24 cellular contexts compared by ENCODE assay signal in the genomic region with DNA sequence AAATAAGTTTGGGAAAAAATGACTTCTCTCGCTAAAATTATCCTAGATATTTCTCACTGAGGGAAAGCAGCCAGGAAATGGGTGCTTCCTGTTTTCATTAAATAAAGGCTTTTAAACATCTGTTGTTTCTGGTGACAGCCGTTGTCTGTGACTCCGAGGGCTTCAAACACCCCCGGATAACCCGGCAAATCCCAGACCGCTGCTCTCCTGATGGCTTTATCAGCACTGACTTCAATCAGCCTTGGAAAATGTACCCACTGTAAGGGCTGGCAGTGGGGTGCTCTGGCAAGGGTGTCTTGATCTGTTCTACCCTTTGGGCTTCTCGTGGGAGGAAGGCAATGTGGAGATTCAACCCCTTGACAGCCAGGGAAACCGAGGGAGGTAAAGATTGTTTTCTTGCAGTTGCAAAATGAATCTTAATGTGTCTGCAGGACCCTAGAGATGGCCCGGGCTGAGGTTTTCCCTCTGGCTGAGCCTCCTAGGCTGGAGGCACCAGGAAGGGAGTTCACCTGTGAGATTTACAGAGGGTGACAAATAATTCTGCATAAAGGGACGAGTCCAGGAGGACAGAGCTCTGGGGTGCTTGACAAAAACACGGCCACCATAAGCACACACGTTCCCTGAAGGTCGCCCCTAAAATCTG. TPM values are rescaled to one million over a fixed set of nuclear protein-coding genes. Genes with fewer than 3 reads are reported as not detected.
DNase-seq lines count a peak whose midpoint lies in the region; FAIRE-seq and TF ChIP-seq lines count a peak whose summit lies in the region.
"Had no signal": no experiment of that assay in that cellular context is flagged by ENCODE, and none has a peak within 500 bp of the region (broad histone marks: within the 10 kb centered on the region; RNA-seq: fewer than 3 reads in every experiment).

No MANE protein-coding gene starts in this region.

- H3K79me2 ChIP-seq in ACC112 (ENCODE audit: control insufficient read depth, insufficient read depth, low read length, unreplicated experiment) (no peaks in the 10 kb centered on the region), astrocyte (ENCODE audit: insufficient read depth, low read length) (no peaks in the 10 kb centered on the region)

- no TSS peak for BruUV-seq in Caco-2 (replicated peaks; lab: Mats Ljungman, UMichigan)

- peaks cover 70% of the 10 kb centered on the region for H3K4me1 Mint-ChIP-seq in HFFc6 (ENCODE audit: low read depth)
- H3K4me1 Mint-ChIP-seq in astrocyte (ENCODE audit: low read depth, unreplicated experiment) = peaks cover 15% of the 10 kb centered on the region
- H3K4me1 Mint-ChIP-seq in Caco-2 (ENCODE audit: low read depth, unreplicated experiment) = no peaks in the 10 kb centered on the region
- H3K4me1 Mint-ChIP-seq: activated naive CD8-positive, alpha-beta T cell treated with anti-CD3 and anti-CD28 coated beads, Interleukin-2, amount 10 ng/mL, durations not matched to agents 7 days and 5 days; mesothelial cell of epicardium had no signal

- H2AFZ ChIP-seq in ACC112 (ENCODE audit: low read length, unreplicated experiment) = peak overlapping the region; percentile 83
- H2AFZ ChIP-seq in astrocyte (ENCODE audit: low read depth, low read length) = no peak overlapping the region

- FAIRE-seq in astrocyte (lab: Jason Lieb, UNC) = no peak
- FAIRE-seq: RCC 7860 had no signal

- peak overlapping the region; percentile 64 for H3K4me2 ChIP-seq in astrocyte (ENCODE audit: low read length)

- no peaks in the 10 kb centered on the region for H3K9me3 Mint-ChIP-seq in HFFc6
- no peaks in the 10 kb centered on the region for H3K9me3 Mint-ChIP-seq in astrocyte (ENCODE audit: unreplicated experiment)
- H3K9me3 Mint-ChIP-seq in Caco-2 (ENCODE audit: unreplicated experiment) = no peaks in the 10 kb centered on the region
- H3K9me3 Mint-ChIP-seq: activated naive CD8-positive, alpha-beta T cell treated with anti-CD3 and anti-CD28 coated beads, Interleukin-2, amount 10 ng/mL, durations not matched to agents 7 days and 5 days; CD4-positive, alpha-beta memory T cell; effector memory CD8-positive, alpha-beta T cell; mesothelial cell of epicardium; nephron; stimulated activated memory B cell treated with anti-CD40 and anti-IgM and Interleukin-4, amounts not matched to agents 10 μg/mL and 1 μg/mL and 100 μg/mL, for 72 hours had no signal

- H3K27ac Mint-ChIP-seq in HFFc6 (peak overlapping the region; percentile 50), astrocyte (ENCODE audit: unreplicated experiment) (no peak overlapping the region), Caco-2 (ENCODE audit: unreplicated experiment) (no peak overlapping the region)
- H3K27ac Mint-ChIP-seq: activated naive CD8-positive, alpha-beta T cell treated with anti-CD3 and anti-CD28 coated beads, Interleukin-2, amount 10 ng/mL, durations not matched to agents 7 days and 5 days; CD4-positive, alpha-beta memory T cell; effector memory CD8-positive, alpha-beta T cell; mesothelial cell of epicardium; nephron; stimulated activated memory B cell treated with anti-CD40 and anti-IgM and Interleukin-4, amounts not matched to agents 10 μg/mL and 1 μg/mL and 100 μg/mL, for 72 hours had no signal

- peak overlapping the region; percentile 44 for H3K4me3 Mint-ChIP-seq in HFFc6
- H3K4me3 Mint-ChIP-seq in astrocyte (ENCODE audit: unreplicated experiment) = no peak overlapping the region
- H3K4me3 Mint-ChIP-seq in Caco-2 (ENCODE audit: unreplicated experiment) = no peak overlapping the region
- H3K4me3 Mint-ChIP-seq: activated naive CD8-positive, alpha-beta T cell treated with anti-CD3 and anti-CD28 coated beads, Interleukin-2, amount 10 ng/mL, durations not matched to agents 7 days and 5 days; CD4-positive, alpha-beta memory T cell; effector memory CD8-positive, alpha-beta T cell; mesothelial cell of epicardium; nephron; stimulated activated memory B cell treated with anti-CD40 and anti-IgM and Interleukin-4, amounts not matched to agents 10 μg/mL and 1 μg/mL and 100 μg/mL, for 72 hours had no signal

- H3K36me3 ChIP-seq in ACC112 (ENCODE audit: insufficient read depth, low read length) (no peaks in the 10 kb centered on the region), astrocyte (ENCODE audit: insufficient read depth, low read length) (no peaks in the 10 kb centered on the region), Caco-2 (ENCODE audit: control insufficient read depth, insufficient read depth, low read length) (no peaks in the 10 kb centered on the region)
- H3K36me3 ChIP-seq: uterus had no signal

- H3K27ac ChIP-seq in ACC112 (ENCODE audit: low read depth, low read length) (peak overlapping the region; percentile 16; the same call in 1 of the 2 replicates), astrocyte (ENCODE audit: low read depth, low read length) (no peak overlapping the region)
- H3K27ac ChIP-seq: uterus had no signal

- no peaks in the 10 kb centered on the region; the same call in none of the 2 replicates for H3K27me3 Mint-ChIP-seq in HFFc6 (ENCODE audit: insufficient read depth)
- H3K27me3 Mint-ChIP-seq in astrocyte (ENCODE audit: low read depth, unreplicated experiment) = peaks cover 37% of the 10 kb centered on the region
- H3K27me3 Mint-ChIP-seq in Caco-2 (ENCODE audit: insufficient read depth, unreplicated experiment) = peaks cover 4% of the 10 kb centered on the region
- H3K27me3 Mint-ChIP-seq: stimulated activated memory B cell treated with anti-CD40 and anti-IgM and Interleukin-4, amounts not matched to agents 10 μg/mL and 1 μg/mL and 100 μg/mL, for 72 hours had no signal

- H3K27me3 ChIP-seq in ACC112 (ENCODE audit: insufficient read depth, low read length) (no peaks in the 10 kb centered on the region), astrocyte (ENCODE audit: insufficient read depth, low read length) (no peaks in the 10 kb centered on the region), Caco-2 (replicated peaks; ENCODE audit: control insufficient read depth, insufficient read depth, low read length) (no peaks in the 10 kb centered on the region; the same call in 1 of the 2 replicates)
- H3K27me3 ChIP-seq: uterus had no signal

- CTCF ChIA-PET in Caco-2 (lab: Charles Lee) = no interaction called here

- H3K9me3 ChIP-seq in astrocyte (ENCODE audit: insufficient read depth, low read depth, low read length) (no peaks in the 10 kb centered on the region), Caco-2 (no peaks in the 10 kb centered on the region)
- H3K9me3 ChIP-seq: uterus had no signal

- intact Hi-C loops in Caco-2 (cut with micrococcal nuclease; ENCODE audit: unreplicated experiment) = no loop called here

- POLR2A ChIA-PET in Caco-2 (lab: Charles Lee) = no interaction called here

- TF ChIP-seq CTCF in HFFc6 (IDR thresholded peaks at IDR 0.05) (no peak), astrocyte (IDR thresholded peaks at IDR 0.05; ENCODE audit: insufficient read depth, low read depth, low read length) (no peak), Caco-2 (IDR thresholded peaks at IDR 0.05; ENCODE audit: insufficient read depth in 1 of 2, low read depth in 1 of 2, low read length in 1 of 2, severe bottlenecking in 1 of 2, unreplicated experiment in 1 of 2) (no peak)

- H3K9ac ChIP-seq in astrocyte (ENCODE audit: low read length) = no peak overlapping the region

- no peaks in the 10 kb centered on the region for H4K20me1 ChIP-seq in astrocyte (ENCODE audit: insufficient read depth, low read length)

- H3K4me1 ChIP-seq in ACC112 (ENCODE audit: control insufficient read depth, insufficient read depth, low read length, unreplicated experiment) (peaks cover 50% of the 10 kb centered on the region), astrocyte (ENCODE audit: insufficient read depth, low read length) (peaks cover 49% of the 10 kb centered on the region), Caco-2 (no peaks in the 10 kb centered on the region)
- H3K4me1 ChIP-seq: uterus had no signal

- DNase-seq in HFFc6 (no peak), astrocyte (ENCODE audit: low read depth) (no peak), lung microvascular endothelial cell (ENCODE audit: low read depth in 2 of 2) (peak; percentile 29 to 50), HK-2 (ENCODE audit: unreplicated experiment) (no peak), NCI-H1092 treated with DMSO at 0.1 percent for 48 hours (lab: John Stamatoyannopoulos, UW) (no peak), Caco-2 (no peak)
- DNase-seq in activated naive CD4-positive, alpha-beta T cell treated with Interleukin-2 at 50 U/mL for 16 hours = no peak
- DNase-seq: activated CD4-positive, alpha-beta T cell treated with anti-CD3 and anti-CD28 coated beads, Interleukin-2, amount 50 U/mL, for 4 hours; activated naive CD8-positive, alpha-beta T cell treated with anti-CD3 and anti-CD28 coated beads, Interleukin-2, amount 10 ng/mL, durations not matched to agents 7 days and 5 days; CD4-positive, alpha-beta memory T cell; effector memory CD8-positive, alpha-beta T cell; GF-D8; head of caudate nucleus; NCI-H1105; NCI-H2081 treated with DMSO at 0.1 percent for 48 hours; NCI-H446; NK-92 treated with Interleukin-12 subunit alpha and Interleukin-12 subunit beta, amount 100 ng/mL, for 24 hours; stimulated activated CD4-positive, alpha-beta T cell treated with anti-CD3 and anti-CD28 coated beads, Interleukin-2, amount 100 ng/mL, for 24 hours; uterus had no signal

- H3K36me3 Mint-ChIP-seq in HFFc6 (ENCODE audit: low read depth) = no peaks in the 10 kb centered on the region
- no peaks in the 10 kb centered on the region for H3K36me3 Mint-ChIP-seq in astrocyte (ENCODE audit: low read depth, unreplicated experiment)
- H3K36me3 Mint-ChIP-seq in Caco-2 (ENCODE audit: insufficient read depth, unreplicated experiment) = no peaks in the 10 kb centered on the region
- H3K36me3 Mint-ChIP-seq: activated naive CD8-positive, alpha-beta T cell treated with anti-CD3 and anti-CD28 coated beads, Interleukin-2, amount 10 ng/mL, durations not matched to agents 7 days and 5 days; CD4-positive, alpha-beta memory T cell; mesothelial cell of epicardium; stimulated activated memory B cell treated with anti-CD40 and anti-IgM and Interleukin-4, amounts not matched to agents 10 μg/mL and 1 μg/mL and 100 μg/mL, for 72 hours had no signal

- H3K4me3 ChIP-seq in ACC112 (ENCODE audit: low read depth, low read length) (no peak overlapping the region), astrocyte (ENCODE audit: insufficient read depth, low read depth, low read length) (no peak overlapping the region), Caco-2 (ENCODE audit: low read depth, low read length) (no peak overlapping the region)
- H3K4me3 ChIP-seq: uterus had no signal

RNA-seq across cellular contexts. Expression of a gene that starts 33.6 kb away (rescaled TPM):
- 100 to 1,000 TPM; 240 to 278 (median 274) TPM for total RNA-seq in HFFc6 (2021; fragmentation: NEBNext Ultra II Directional; extraction: Animal tissue kit (Norgen Biotek cat#: 25700))
- 233 and 245 TPM in 2 replicates for total RNA-seq in astrocyte
- total RNA-seq in lung microvascular endothelial cell = 250 and 335 TPM in 2 replicates
- 135 and 141 TPM in 2 replicates for total RNA-seq in Caco-2 (2022)

Comparison
In these comparisons a context has a peak if more than half of its experiments do, and no peak if none do; other contexts are left out.
1. DNase-seq: peak in lung microvascular endothelial cell (2 of 2); none in HFFc6 (single experiment), astrocyte (single experiment), HK-2 (single experiment), NCI-H1092 treated with DMSO at 0.1 percent for 48 hours (single experiment), Caco-2 (0 of 2) and activated naive CD4-positive, alpha-beta T cell treated with Interleukin-2 at 50 U/mL for 16 hours (single experiment).